9 cellular contexts compared by ENCODE assay signal in genomic region chr11:14357843-14358728, GRCh38. TPM values are rescaled to one million over a fixed set of nuclear protein-coding genes. Genes with fewer than 3 reads are reported as not detected.
DNase-seq lines count a peak whose midpoint lies in the region; ATAC-seq, FAIRE-seq and TF ChIP-seq lines count a peak whose summit lies in the region.
"Had no signal": no experiment of that assay in that cellular context is flagged by ENCODE, and none has a peak within 500 bp of the region (broad histone marks: within the 10 kb centered on the region; RNA-seq: fewer than 3 reads in every experiment).

No MANE protein-coding gene starts in this region.

- no peak overlapping the region for H3K27ac ChIP-seq in CD4-positive, CD25-positive, alpha-beta regulatory T cell (ENCODE audit: insufficient read depth, low read length, poor library complexity, severe bottlenecking)
- H3K27ac ChIP-seq in SJCRH30, result peak overlapping the region; percentile 74
- peak overlapping the region; percentile 89 for H3K27ac ChIP-seq in right cardiac atrium (ENCODE audit: low read length)
- peak overlapping the region; percentile 78 to 92 (median 87) for H3K27ac ChIP-seq in sigmoid colon

- peaks cover 11% of the 10 kb centered on the region for H3K27me3 Mint-ChIP-seq in CD4-positive, CD25-positive, alpha-beta regulatory T cell
- peaks cover 2% of the 10 kb centered on the region for H3K27me3 Mint-ChIP-seq in activated naive CD8-positive, alpha-beta T cell treated with anti-CD3 and anti-CD28 coated beads, Interleukin-2, amount 50 U/mL, for 24 hours

- H3K4me3 Mint-ChIP-seq in CD4-positive, CD25-positive, alpha-beta regulatory T cell, result peak overlapping the region; percentile 88 to 96 (median 91)
- H3K4me3 Mint-ChIP-seq in activated naive CD8-positive, alpha-beta T cell treated with anti-CD3 and anti-CD28 coated beads, Interleukin-2, amount 50 U/mL, for 24 hours, result peak overlapping the region; percentile 89

- H3K4me3 ChIP-seq in CD4-positive, CD25-positive, alpha-beta regulatory T cell (ENCODE audit: low read depth, low read length), result peak overlapping the region; percentile 75
- H3K4me3 ChIP-seq in SJCRH30 (peak overlapping the region; percentile 99), right cardiac atrium (ENCODE audit: low read length) (peak overlapping the region; percentile 97), sigmoid colon (peak overlapping the region; percentile 80 to 93 (median 88))

- H3K4me1 Mint-ChIP-seq in CD4-positive, CD25-positive, alpha-beta regulatory T cell, result peaks cover 5 to 32% (median 15%) of the 10 kb centered on the region in 4 donors
- peaks cover 41% of the 10 kb centered on the region for H3K4me1 Mint-ChIP-seq in activated naive CD8-positive, alpha-beta T cell treated with anti-CD3 and anti-CD28 coated beads, Interleukin-2, amount 50 U/mL, for 24 hours

- peak; percentile 28 to 43 for ATAC-seq in CD4-positive, CD25-positive, alpha-beta regulatory T cell (ENCODE audit: low read depth in 2 of 2)
- ATAC-seq in HG03342 (IDR thresholded peaks at IDR 0.05; ENCODE audit: unreplicated experiment) (peak; percentile 42), right cardiac atrium (peak; percentile 81 to 85)
- peak; percentile 51 for ATAC-seq in activated naive CD8-positive, alpha-beta T cell treated with anti-CD3 and anti-CD28 coated beads, Interleukin-2, amount 50 U/mL, for 24 hours

- no peaks in the 10 kb centered on the region for H3K36me3 ChIP-seq in CD4-positive, CD25-positive, alpha-beta regulatory T cell (ENCODE audit: control insufficient read depth, insufficient read depth, low read length)
- H3K36me3 ChIP-seq in SJCRH30 (peaks cover 4% of the 10 kb centered on the region), sigmoid colon (no peaks in the 10 kb centered on the region)

- TF ChIP-seq EP300 in sigmoid colon (IDR thresholded peaks at IDR 0.05), result no peak

- WGBS in right cardiac atrium, result under 1% methylated on average over 74 of the region's 74 CpGs
- 0 to 1% methylated on average over 74 of the region's 74 CpGs for WGBS in sigmoid colon, 2 donors

- TF ChIP-seq CTCF in sigmoid colon (IDR thresholded peaks at IDR 0.05), result no peak

- H3K4me1 ChIP-seq in CD4-positive, CD25-positive, alpha-beta regulatory T cell (ENCODE audit: control insufficient read depth, insufficient read depth, low read length, poor library complexity, severe bottlenecking), result peaks cover 9% of the 10 kb centered on the region
- peaks cover 5% of the 10 kb centered on the region; the same call in 1 of the 2 replicates for H3K4me1 ChIP-seq in SJCRH30
- H3K4me1 ChIP-seq in right cardiac atrium (ENCODE audit: control insufficient read depth, insufficient read depth, low read length), result no peaks in the 10 kb centered on the region
- H3K4me1 ChIP-seq in sigmoid colon, result peaks cover 0 to 23% (median 14%) of the 10 kb centered on the region in 4 donors

- H3K9me3 ChIP-seq in CD4-positive, CD25-positive, alpha-beta regulatory T cell (ENCODE audit: control insufficient read depth in 2 of 2, low read length in 2 of 2), result no peaks in the 10 kb centered on the region
- no peaks in the 10 kb centered on the region for H3K9me3 ChIP-seq in SJCRH30 (replicated peaks)
- no peaks in the 10 kb centered on the region for H3K9me3 ChIP-seq in right cardiac atrium (ENCODE audit: control insufficient read depth, low read length)
- no peaks in the 10 kb centered on the region for H3K9me3 ChIP-seq in sigmoid colon

- DNase-seq in CD4-positive, CD25-positive, alpha-beta regulatory T cell, result peak; percentile 3 to 50 (median 22)
- DNase-seq in GM19239 (ENCODE audit: insufficient read length, low spot score) (no peak), SJCRH30 (peak; percentile 78 to 79), right cardiac atrium (peak; percentile 60 to 87 (median 78)), sigmoid colon (peak; percentile 73), NCI-H1694 (lab: John Stamatoyannopoulos, UW) (no peak)
- peak; percentile 34 for DNase-seq in activated naive CD8-positive, alpha-beta T cell treated with anti-CD3 and anti-CD28 coated beads, Interleukin-2, amount 50 U/mL, for 24 hours

- peaks cover 11% of the 10 kb centered on the region for H3K27me3 ChIP-seq in CD4-positive, CD25-positive, alpha-beta regulatory T cell (ENCODE audit: control insufficient read depth, insufficient read depth, low read length)
- H3K27me3 ChIP-seq in SJCRH30 (no peaks in the 10 kb centered on the region), right cardiac atrium (ENCODE audit: control insufficient read depth, insufficient read depth) (no peaks in the 10 kb centered on the region), sigmoid colon (no peaks in the 10 kb centered on the region)

- intact Hi-C loops in right cardiac atrium (cut with DNase I), result loop anchor here in 1 of 4 donors (5.0 kb wide), 1 partner anchor 56 kb away; no protein-coding TSS in a partner anchor
- intact Hi-C loops in sigmoid colon (cut with DNase I), result loop anchor here (5.0 kb wide), 1 partner anchor 94 kb away; no protein-coding TSS in a partner anchor

- peak overlapping the region; percentile 72 to 88 (median 80) for H3K27ac Mint-ChIP-seq in CD4-positive, CD25-positive, alpha-beta regulatory T cell
- peak overlapping the region; percentile 90 for H3K27ac Mint-ChIP-seq in activated naive CD8-positive, alpha-beta T cell treated with anti-CD3 and anti-CD28 coated beads, Interleukin-2, amount 50 U/mL, for 24 hours

- no peak for TF ChIP-seq POLR2A in sigmoid colon (IDR thresholded peaks at IDR 0.05)

- H3K9me3 Mint-ChIP-seq in CD4-positive, CD25-positive, alpha-beta regulatory T cell, result peaks cover 0 to 1% (median 0%) of the 10 kb centered on the region in 7 donors
- H3K9me3 Mint-ChIP-seq in activated naive CD8-positive, alpha-beta T cell treated with anti-CD3 and anti-CD28 coated beads, Interleukin-2, amount 50 U/mL, for 24 hours, result no peaks in the 10 kb centered on the region

- peak; percentile 68 for FAIRE-seq in GM19239 (lab: Jason Lieb, UNC)
- FAIRE-seq: TTC549 had no signal

- no peaks in the 10 kb centered on the region for H3K36me3 Mint-ChIP-seq in CD4-positive, CD25-positive, alpha-beta regulatory T cell
- H3K36me3 Mint-ChIP-seq in activated naive CD8-positive, alpha-beta T cell treated with anti-CD3 and anti-CD28 coated beads, Interleukin-2, amount 50 U/mL, for 24 hours (ENCODE audit: low read depth), result peaks cover 17% of the 10 kb centered on the region

RNA-seq across cellular contexts. Expression of gene RRAS2, which starts 0.9 kb away (rescaled TPM):
- total RNA-seq in CD4-positive, CD25-positive, alpha-beta regulatory T cell, result 13.9 TPM
- 1 to 10 TPM; 1.8 to 4.9 (median 4.1) TPM for polyA plus RNA-seq in CD4-positive, CD25-positive, alpha-beta regulatory T cell
- total RNA-seq in SJCRH30 (2014; rRNA removed; shearing (Covaris generic)), result 87.6 and 93.0 TPM in 2 replicates
- total RNA-seq in right cardiac atrium (10 to 100 TPM; 23.9 to 32.7 (median 29.8) TPM), sigmoid colon (10 to 100 TPM; 31.1 to 48.5 (median 40.4) TPM)
- polyA plus RNA-seq in right cardiac atrium (28.2 TPM), sigmoid colon (10 to 100 TPM; 15.5 to 27.3 (median 25.8) TPM)

Comparison
In these comparisons a context has a peak if more than half of its experiments do, and no peak if none do; other contexts are left out.
1. DNase-seq: peak in CD4-positive, CD25-positive, alpha-beta regulatory T cell (3 of 3), SJCRH30 (2 of 2), activated naive CD8-positive, alpha-beta T cell treated with anti-CD3 and anti-CD28 coated beads, Interleukin-2, amount 50 U/mL, for 24 hours (single experiment), right cardiac atrium (3 of 3) and sigmoid colon (single experiment); none in GM19239 (single experiment) and NCI-H1694 (single experiment).
2. Peak in every context shown above with its lines, with median percentiles within 50 percentile points of each other: ATAC-seq and H3K4me3 ChIP-seq.